Comparison of ENCODE assay signal across 11 cellular contexts in the genomic region with DNA sequence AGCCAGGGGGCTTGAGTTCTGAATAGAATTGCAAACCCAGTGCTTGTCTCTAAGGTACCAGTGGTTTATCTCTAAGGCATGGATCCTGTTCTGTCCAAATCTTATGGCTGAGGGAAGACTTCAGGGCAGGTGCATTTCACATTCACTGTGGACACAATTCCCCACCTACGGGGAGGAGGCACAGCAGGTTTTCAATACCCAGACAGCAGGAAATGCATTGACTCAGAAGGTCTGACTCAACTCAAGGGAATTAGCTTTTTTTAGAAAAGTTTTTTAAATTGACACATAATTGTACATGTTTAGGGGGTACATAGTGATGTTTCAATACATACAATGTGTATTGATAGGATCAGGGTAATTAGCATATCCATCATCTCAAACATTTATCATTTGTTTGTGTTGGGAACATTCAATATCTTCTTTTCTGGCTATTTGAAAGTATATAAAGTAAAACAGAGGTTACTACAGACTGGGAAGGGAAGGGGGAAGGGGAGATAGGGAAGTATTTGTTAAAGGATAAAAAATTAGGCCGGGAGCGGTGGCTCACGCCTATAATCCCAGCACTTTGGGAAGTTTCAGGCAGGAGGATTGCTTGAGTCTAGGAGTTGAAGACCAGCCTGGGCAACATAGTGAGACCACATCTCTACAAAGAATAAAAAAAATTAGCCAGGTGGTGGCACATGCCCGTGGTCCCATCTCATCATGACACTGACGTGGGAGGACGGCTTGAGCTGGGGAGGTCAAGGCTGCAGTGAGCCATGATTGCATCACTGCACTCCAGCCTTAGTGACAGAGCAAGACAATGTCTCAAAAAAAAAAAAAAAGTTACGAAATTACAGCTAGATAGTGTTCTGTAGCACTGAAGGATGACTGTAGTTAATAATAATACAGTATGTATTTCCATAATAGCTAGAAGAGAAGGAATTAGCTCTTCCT. TPM values are rescaled to one million over a fixed set of nuclear protein-coding genes. Genes with fewer than 3 reads are reported as not detected.
DNase-seq lines count a peak whose midpoint lies in the region; ATAC-seq, FAIRE-seq and TF ChIP-seq lines count a peak whose summit lies in the region.
"Had no signal": no experiment of that assay in that cellular context is flagged by ENCODE, and none has a peak within 500 bp of the region (broad histone marks: within the 10 kb centered on the region; RNA-seq: fewer than 3 reads in every experiment).

No MANE protein-coding gene starts in this region.

- H3K4ac ChIP-seq in IMR-90 (ENCODE audit: low read depth, low read length), result peak overlapping the region; percentile 87
- H3K4ac ChIP-seq in mesendoderm (ENCODE audit: low read depth, low read length), result no peak overlapping the region

- in situ Hi-C loops in IMR-90 (cut with MboI; ENCODE audit: low sequenced_read_pairs), result no loop called here

- H3K9ac ChIP-seq in IMR-90 (ENCODE audit: low read depth, low read length) (no peak overlapping the region), adipocyte (ENCODE audit: low read length) (no peak overlapping the region), mesendoderm (ENCODE audit: low read length) (no peak overlapping the region)

- TF ChIP-seq POLR2A in IMR-90 (IDR thresholded peaks at IDR 0.05; ENCODE audit: low read depth, low read length), result no peak

- no peaks in the 10 kb centered on the region for H3K36me3 ChIP-seq in IMR-90 (ENCODE audit: control insufficient read depth, insufficient read depth, low read length)
- H3K36me3 ChIP-seq in adipocyte (ENCODE audit: control insufficient read depth, insufficient read depth, low read length, severe bottlenecking), result no peaks in the 10 kb centered on the region
- H3K36me3 ChIP-seq in mesendoderm (ENCODE audit: control insufficient read depth, insufficient read depth, low read length), result no peaks in the 10 kb centered on the region
- no peaks in the 10 kb centered on the region for H3K36me3 ChIP-seq in small intestine (ENCODE audit: control insufficient read depth in 2 of 2, insufficient read depth in 2 of 2, low read length in 2 of 2)

- H2BK120ac ChIP-seq in IMR-90 (ENCODE audit: low read depth, low read length) (peak overlapping the region; percentile 91), mesendoderm (ENCODE audit: low read depth, low read length) (no peak overlapping the region)

- peak overlapping the region; percentile 77 for H2BK20ac ChIP-seq in IMR-90 (ENCODE audit: low read depth, low read length)

- H4K5ac ChIP-seq in IMR-90 (ENCODE audit: low read depth, low read length) (no peak overlapping the region), mesendoderm (ENCODE audit: low read length) (no peak overlapping the region)

- H3K27me3 ChIP-seq in IMR-90 (ENCODE audit: control insufficient read depth, insufficient read depth, low read length) (no peaks in the 10 kb centered on the region), adipocyte (replicated peaks; ENCODE audit: control insufficient read depth, insufficient read depth, low read length) (no peaks in the 10 kb centered on the region), mesendoderm (ENCODE audit: insufficient read depth, low read length, poor library complexity) (no peaks in the 10 kb centered on the region), small intestine (ENCODE audit: control insufficient read depth in 2 of 2, insufficient read depth in 2 of 2, low read length in 2 of 2) (no peaks in the 10 kb centered on the region)

- no peaks in the 10 kb centered on the region; a peak in 1 of 4 replicates for H3K79me1 ChIP-seq in IMR-90 (ENCODE audit: low read depth in 1 of 2, low read length in 2 of 2)
- H3K79me1 ChIP-seq in mesendoderm (ENCODE audit: low read length), result no peaks in the 10 kb centered on the region

- no peak for TF ChIP-seq RAD21 in IMR-90 (IDR thresholded peaks at IDR 0.05; ENCODE audit: low read length)

- H2AK5ac ChIP-seq in IMR-90 (ENCODE audit: low read depth, low read length) (peak overlapping the region; percentile 78), mesendoderm (ENCODE audit: low read length) (no peak overlapping the region)

- no peaks in the 10 kb centered on the region for H3K9me3 ChIP-seq in IMR-90 (ENCODE audit: control insufficient read depth, insufficient read depth, low read length)
- peaks cover 5% of the 10 kb centered on the region for H3K9me3 ChIP-seq in adipocyte (ENCODE audit: control insufficient read depth, low read length)
- no peaks in the 10 kb centered on the region for H3K9me3 ChIP-seq in small intestine (ENCODE audit: control insufficient read depth, low read depth)

- TF ChIP-seq CTCF in IMR-90 (conservative IDR thresholded peaks at IDR 0.05; ENCODE audit: low read depth, low read length), result no peak
- no peak for TF ChIP-seq CTCF in GM10266 (IDR thresholded peaks at IDR 0.05; ENCODE audit: control insufficient read depth, insufficient read depth, low read depth, missing control alignments)

- POLR2A ChIA-PET in IMR-90 (lab: Charles Lee; ENCODE audit: unreplicated experiment), result no interaction called here

- intact Hi-C loops in IMR-90 (cut with micrococcal nuclease), result loop anchor here (10.0 kb wide), 2 partner anchors 167 to 417 kb away; no protein-coding TSS in a partner anchor

- no peak overlapping the region for H3K4me3 ChIP-seq in IMR-90 (ENCODE audit: insufficient read depth, low read depth, low read length)
- H3K4me3 ChIP-seq in adipocyte (ENCODE audit: low read length), result no peak overlapping the region
- no peak overlapping the region for H3K4me3 ChIP-seq in mesendoderm (ENCODE audit: low read length)
- no peak overlapping the region for H3K4me3 ChIP-seq in small intestine (ENCODE audit: low read depth in 1 of 2, low read length in 2 of 2)

- H2AK9ac ChIP-seq in IMR-90 (replicated peaks; ENCODE audit: low read depth, low read length, poor library complexity), result peak overlapping the region; percentile 60

- H3K27ac ChIP-seq in IMR-90 (ENCODE audit: insufficient read depth, low read length), result no peak overlapping the region; the same call in 1 of the 2 replicates
- H3K27ac ChIP-seq in mesendoderm (ENCODE audit: low read depth, low read length), result peak overlapping the region; percentile 53
- no peak overlapping the region for H3K27ac ChIP-seq in small intestine (ENCODE audit: low read depth in 1 of 2, low read length in 1 of 2)

- CTCF ChIA-PET in IMR-90 (lab: Yijun Ruan, JAX), result interaction anchor here (0.6 to 1.1 kb wide), 4 partner anchors 8 to 109 kb away, joined by 3 to 5 read pairs (median 4); a partner anchor contains a TSS

- H4K20me1 ChIP-seq in IMR-90 (ENCODE audit: insufficient read depth, low read length), result no peaks in the 10 kb centered on the region

- H3K4me1 ChIP-seq in IMR-90 (ENCODE audit: control insufficient read depth, insufficient read depth, low read length) (peaks cover 9% of the 10 kb centered on the region; the same call in 1 of the 2 replicates), adipocyte (ENCODE audit: control insufficient read depth, insufficient read depth, low read length) (peaks cover 26% of the 10 kb centered on the region), mesendoderm (ENCODE audit: control insufficient read depth, low read depth, low read length) (no peaks in the 10 kb centered on the region), small intestine (ENCODE audit: control insufficient read depth in 2 of 2, insufficient read depth in 1 of 2, low read depth in 1 of 2, low read length in 1 of 2) (no peaks in the 10 kb centered on the region)

- no TSS peak for BruUV-seq in IMR-90 (replicated peaks; lab: Mats Ljungman, UMichigan)

- peak overlapping the region; percentile 47 for H2AFZ ChIP-seq in IMR-90 (replicated peaks; ENCODE audit: low read length, poor library complexity)

- H3K18ac ChIP-seq in IMR-90 (ENCODE audit: low read depth, low read length) (peak overlapping the region; percentile 37; the same call in 1 of the 2 replicates), mesendoderm (ENCODE audit: low read length) (no peak overlapping the region)

- dilution Hi-C loops in IMR-90 (cut with HindIII; ENCODE audit: low sequenced_read_pairs, unreplicated experiment), result no loop called here

- FAIRE-seq in small intestine (lab: Jason Lieb, UNC), result no peak

- H4K91ac ChIP-seq in IMR-90 (ENCODE audit: insufficient read depth, low read depth, low read length), result peak overlapping the region; percentile 80

- H3K4me2 ChIP-seq in IMR-90 (ENCODE audit: low read depth, low read length) (no peak overlapping the region; the same call in 1 of the 2 replicates), mesendoderm (ENCODE audit: low read length) (no peak overlapping the region)

- H2BK15ac ChIP-seq in IMR-90 (ENCODE audit: low read depth, low read length) (peak overlapping the region; percentile 84; the same call in 1 of the 3 replicates), mesendoderm (replicated peaks; ENCODE audit: low read depth) (no peak overlapping the region)

- H3K56ac ChIP-seq in IMR-90 (ENCODE audit: extremely low read depth, insufficient read depth, low read length) (no peak overlapping the region; the same call in 1 of the 2 replicates), mesendoderm (ENCODE audit: low read length) (no peak overlapping the region)

- H3K79me2 ChIP-seq in mesendoderm (ENCODE audit: control insufficient read depth, insufficient read depth, low read length), result no peaks in the 10 kb centered on the region

- H3K9me1 ChIP-seq in IMR-90 (ENCODE audit: insufficient read depth, low read length), result peaks cover 17% of the 10 kb centered on the region

- 0% methylated on average over 2 of the region's 8 CpGs; no CpG with 5 or more reads in 1 of the 2 experiments for WGBS in IMR-90 (ENCODE audit: extremely low coverage in 2 of 2, insufficient read length in 1 of 2), 2 experiments
- no CpG with 5 or more reads among the region's 8 CpGs for WGBS in mesendoderm (ENCODE audit: extremely low coverage, insufficient coverage, low lambda C conversion rate)
- WGBS in small intestine, 3 donors, result 70 to 81% (median 79%) methylated on average over 8 of the region's 8 CpGs

- H4K8ac ChIP-seq in IMR-90 (ENCODE audit: low read depth in 2 of 2, low read length in 2 of 2) (peak overlapping the region in 1 of 2 experiments; percentile 52; a peak in 2 of 4 replicates), mesendoderm (ENCODE audit: low read depth, low read length) (no peak overlapping the region)

- ATAC-seq in IMR-90 (ENCODE audit: low read depth) (peak; percentile 52), GM21515 (IDR thresholded peaks at IDR 0.05; ENCODE audit: unreplicated experiment) (no peak)
- ATAC-seq: Panc1 had no signal

- peak overlapping the region; percentile 89 for H2BK5ac ChIP-seq in IMR-90 (ENCODE audit: low read depth, low read length, poor library complexity, severe bottlenecking)
- no peak overlapping the region for H2BK5ac ChIP-seq in mesendoderm (ENCODE audit: low read length)

- 0 out of 2 replicates have a peak overlapping the region, but pooled peaks have one; percentile 64 for H3K23ac ChIP-seq in IMR-90 (ENCODE audit: low read depth, low read length)
- no peak overlapping the region for H3K23ac ChIP-seq in mesendoderm (ENCODE audit: low read length)

- DNase-seq in Daoy (ENCODE audit: low read depth) (peak; percentile 73), IMR-90 (peak; percentile 78), adipocyte (ENCODE audit: low read depth) (peak; percentile 55), mesendoderm (peak; percentile 63), GM10266 (ENCODE audit: extremely low spot score) (no peak), small intestine (no peak), HUDEP-2 (lab: John Stamatoyannopoulos, UW; ENCODE audit: unreplicated experiment in 76 of 76) (no peak)
- DNase-seq: activated gamma-delta T cell, KBM-7 had no signal

- peak overlapping the region; percentile 74 for H3K14ac ChIP-seq in IMR-90 (replicated peaks; ENCODE audit: low read depth, low read length)

RNA-seq across cellular contexts. Expression of a gene that starts 54.9 kb away (rescaled TPM):
- total RNA-seq in Daoy (2014; rRNA removed; shearing (Covaris generic)), result 0.24 and 1.1 TPM in 2 replicates
- total RNA-seq in IMR-90 (2012; rRNA removed), result 0.90 and 1.4 TPM in 2 replicates
- polyA plus RNA-seq in IMR-90 (2012; rRNA removed), result 0.77 and 1.1 TPM in 2 replicates
- 0.41 and 0.58 TPM in 2 replicates for polyA plus RNA-seq in IMR-90 (2012; cell fraction: cytosol; rRNA removed)
- 0.60 and 1.3 TPM in 2 replicates for polyA plus RNA-seq in IMR-90 (2012; cell fraction: nucleus; rRNA removed; ENCODE audit: low replicate concordance)
- 14.6 TPM for polyA plus RNA-seq in mesendoderm (2013, experiment 1 of 2)
- polyA plus RNA-seq in mesendoderm (2013, experiment 2 of 2), result 13.9 TPM
- 1 to 10 TPM; 2.4 to 4.7 (median 4.5) TPM for polyA plus RNA-seq in small intestine

Comparison
In these comparisons a context has a peak if more than half of its experiments do, and no peak if none do; other contexts are left out.
1. DNase-seq: peak in Daoy (single experiment), IMR-90 (single experiment), adipocyte (single experiment) and mesendoderm (single experiment); none in GM10266 (single experiment), small intestine (single experiment) and HUDEP-2 (0 of 76).